13 cellular contexts compared by ENCODE assay signal in genomic region chr13:86446311-86446710, GRCh38.
DNase-seq lines count a peak whose midpoint lies in the region; ATAC-seq lines count a peak whose summit lies in the region.
"Had no signal": no experiment of that assay in that cellular context is flagged by ENCODE, and none has a peak within 500 bp of the region (broad histone marks: within the 10 kb centered on the region; RNA-seq: fewer than 3 reads in every experiment).

No MANE protein-coding gene starts in this region.

- no peak overlapping the region for H3K14ac ChIP-seq in mesenchymal stem cell (ENCODE audit: low read length in 2 of 2)

- H3K4me3 ChIP-seq in mesenchymal stem cell (ENCODE audit: insufficient read depth in 1 of 2, low read depth in 1 of 2, low read length in 2 of 2): peak overlapping the region in 1 of 2 experiments; percentile 11
- H3K4me3 ChIP-seq: HAP-1, thyroid gland had no signal

- peak; percentile 56 for DNase-seq in ELR (ENCODE audit: low read depth)
- DNase-seq in M059J (ENCODE audit: low read depth): peak; percentile 0
- peak; percentile 62 for DNase-seq in brain pericyte (ENCODE audit: low read depth, low spot score)
- DNase-seq in mesenchymal stem cell: no peak
- no peak for DNase-seq in activated CD4-positive, alpha-beta T cell treated with anti-CD3 and anti-CD28 coated beads, Interleukin-2, amount 50 U/mL, for 4 hours
- no peak for DNase-seq in occipital lobe (lab: John Stamatoyannopoulos, UW)
- DNase-seq: effector CD8-positive, alpha-beta T cell; NCI-H1694 treated with DMSO at 0.1 percent for 48 hours; retina; thyroid gland had no signal

- no peak overlapping the region for H3K23ac ChIP-seq in mesenchymal stem cell (ENCODE audit: low read length in 2 of 2)

- no peak overlapping the region for H2AFZ ChIP-seq in mesenchymal stem cell (ENCODE audit: low read depth, low read length)

- no peaks in the 10 kb centered on the region for H3K27me3 ChIP-seq in mesenchymal stem cell (ENCODE audit: control insufficient read depth in 1 of 2, insufficient read depth in 1 of 2, low read length in 2 of 2)
- H3K27me3 ChIP-seq: thyroid gland had no signal

- no peak overlapping the region for H4K91ac ChIP-seq in mesenchymal stem cell (ENCODE audit: low read length)

- H3K9me3 ChIP-seq in mesenchymal stem cell (ENCODE audit: control insufficient read depth, low read length): no peaks in the 10 kb centered on the region
- H3K9me3 ChIP-seq: HAP-1, thyroid gland had no signal

- H3K4me2 ChIP-seq in mesenchymal stem cell (ENCODE audit: low read length, poor library complexity, severe bottlenecking): no peak overlapping the region

- no peak overlapping the region for H2BK120ac ChIP-seq in mesenchymal stem cell (ENCODE audit: low read depth, low read length)

- no peak overlapping the region for H2BK5ac ChIP-seq in mesenchymal stem cell (ENCODE audit: low read depth, low read length, poor library complexity, severe bottlenecking)

- H3K4ac ChIP-seq in mesenchymal stem cell (ENCODE audit: low read depth in 1 of 2, low read length in 2 of 2): no peak overlapping the region

- H2BK15ac ChIP-seq in mesenchymal stem cell (ENCODE audit: low read depth, poor library complexity, severe bottlenecking): no peak overlapping the region

- no peak overlapping the region for H2BK12ac ChIP-seq in mesenchymal stem cell (ENCODE audit: low read length in 2 of 2)

- ATAC-seq in GM19455 (IDR thresholded peaks at IDR 0.05; ENCODE audit: unreplicated experiment) (no peak), HG03378 (IDR thresholded peaks at IDR 0.05; ENCODE audit: unreplicated experiment) (no peak)

- H2AK5ac ChIP-seq in mesenchymal stem cell (ENCODE audit: low read length, severe bottlenecking): no peak overlapping the region

- no peaks in the 10 kb centered on the region for H3K4me1 ChIP-seq in mesenchymal stem cell (ENCODE audit: control insufficient read depth, insufficient read depth, low read depth, low read length)
- H3K4me1 ChIP-seq: HAP-1, thyroid gland had no signal

- H3K9ac ChIP-seq in mesenchymal stem cell (ENCODE audit: low read length): peak overlapping the region; percentile 66

- no peaks in the 10 kb centered on the region for H3K79me1 ChIP-seq in mesenchymal stem cell (replicated peaks; ENCODE audit: low read length, poor library complexity, severe bottlenecking)

- H3K27ac ChIP-seq in mesenchymal stem cell (ENCODE audit: low read length, poor library complexity, severe bottlenecking): peak overlapping the region; percentile 82
- H3K27ac ChIP-seq: thyroid gland had no signal

- 100% methylated on average over 1 of the region's 2 CpGs for WGBS in mesenchymal stem cell

- no peak overlapping the region for H3K18ac ChIP-seq in mesenchymal stem cell (ENCODE audit: low read depth in 1 of 2, low read length in 2 of 2)

- no peak overlapping the region for H4K8ac ChIP-seq in mesenchymal stem cell (ENCODE audit: low read length)

- no peaks in the 10 kb centered on the region for H3K36me3 ChIP-seq in mesenchymal stem cell (ENCODE audit: control insufficient read depth in 1 of 2, insufficient read depth in 2 of 2, low read depth in 1 of 2, low read length in 2 of 2)
- H3K36me3 ChIP-seq: HAP-1, thyroid gland had no signal

Comparison
In these comparisons a context has a peak if more than half of its experiments do, and no peak if none do; other contexts are left out.
1. DNase-seq: peak in ELR (single experiment), M059J (single experiment) and brain pericyte (single experiment); none in mesenchymal stem cell (single experiment), activated CD4-positive, alpha-beta T cell treated with anti-CD3 and anti-CD28 coated beads, Interleukin-2, amount 50 U/mL, for 4 hours (0 of 2) and occipital lobe (single experiment).